ENCODE assay signal across 8 cellular contexts in the genomic region with DNA sequence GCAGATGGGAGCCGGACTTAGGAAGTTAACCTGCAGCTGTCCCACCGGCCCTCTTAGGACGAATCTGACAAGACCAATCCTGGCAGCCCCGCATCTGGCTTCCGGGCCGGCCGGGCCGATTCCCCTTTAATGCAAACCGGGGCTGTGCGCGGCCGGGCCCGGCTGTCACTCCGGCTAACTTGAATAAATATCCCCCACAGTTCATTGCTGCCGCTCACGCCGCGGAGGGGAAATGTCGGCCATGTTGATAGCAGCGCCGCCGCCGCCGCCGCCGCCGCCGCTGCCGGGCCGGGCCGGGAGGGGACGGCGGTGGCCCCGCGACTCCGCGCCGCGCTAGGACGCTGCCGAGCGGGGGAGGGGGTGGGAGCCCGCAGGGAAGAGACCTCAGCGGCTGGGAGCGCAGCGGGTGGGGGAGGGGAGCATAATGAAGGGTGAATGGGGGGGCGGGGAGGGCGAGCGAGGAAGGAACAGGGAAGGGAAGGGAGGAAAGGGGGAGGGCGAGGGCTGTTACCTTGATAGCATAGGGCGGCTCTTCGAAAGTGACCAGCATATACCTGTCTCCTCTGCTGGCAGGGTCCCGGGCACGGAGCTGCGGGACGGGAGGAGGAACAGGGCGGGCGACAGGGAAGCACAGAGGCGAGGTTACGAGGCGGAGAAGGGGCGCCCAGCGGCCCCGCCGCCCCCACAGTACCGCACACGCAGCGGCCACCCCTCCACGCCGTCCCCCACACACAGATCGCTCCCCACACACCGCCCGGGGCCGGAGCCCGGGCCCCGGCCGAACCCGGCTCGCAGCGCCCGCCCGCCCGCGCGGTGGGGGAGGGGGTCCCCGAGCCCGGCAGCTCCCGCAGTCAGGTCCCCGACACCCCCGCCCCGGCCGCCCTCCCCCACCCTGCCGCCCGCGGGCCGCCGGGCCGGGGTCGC. TPM values are rescaled to one million over a fixed set of nuclear protein-coding genes. Genes with fewer than 3 reads are reported as not detected.
DNase-seq lines count a peak whose midpoint lies in the region; ATAC-seq and TF ChIP-seq lines count a peak whose summit lies in the region.

No MANE protein-coding gene starts in this region.

- H3K23ac ChIP-seq in mesenchymal stem cell (ENCODE audit: low read length in 2 of 2): peak overlapping the region in 1 of 2 experiments; percentile 99

- peak overlapping the region; percentile 93 for H4K91ac ChIP-seq in mesenchymal stem cell (ENCODE audit: low read length)

- DNase-seq in Ammon's horn (ENCODE audit: low spot score): peak; percentile 77
- DNase-seq in NCI-H82 (lab: John Stamatoyannopoulos, UW): peak; percentile 96
- DNase-seq in activated CD8-positive, alpha-beta memory T cell treated with anti-CD3 and anti-CD28 coated beads for 24 hours: peak; percentile 91
- DNase-seq in effector memory CD4-positive, alpha-beta T cell: peak; percentile 46 to 64 (median 56)
- peak; percentile 74 for DNase-seq in mesenchymal stem cell
- DNase-seq in stimulated activated CD8-positive, alpha-beta memory T cell treated with anti-CD3 and anti-CD28 coated beads, Interleukin-12 subunit alpha, Interleukin-12 subunit beta, amount 100 ng/mL, for 24 hours (ENCODE audit: extremely low read depth): peak; percentile 57

- peak overlapping the region; percentile 94 to 99 for H3K18ac ChIP-seq in mesenchymal stem cell (ENCODE audit: low read depth in 1 of 2, low read length in 2 of 2)

- peak overlapping the region; percentile 74 for H2AFZ ChIP-seq in mesenchymal stem cell (ENCODE audit: low read depth, low read length)

- no peaks in the 10 kb centered on the region for H3K27me3 ChIP-seq in effector memory CD4-positive, alpha-beta T cell (replicated peaks; ENCODE audit: control insufficient read depth, insufficient read depth, low read length, poor library complexity, severe bottlenecking)
- H3K27me3 ChIP-seq in mesenchymal stem cell (ENCODE audit: control insufficient read depth in 1 of 2, insufficient read depth in 1 of 2, low read length in 2 of 2): no peaks in the 10 kb centered on the region

- peak overlapping the region; percentile 99 to 100 for H3K14ac ChIP-seq in mesenchymal stem cell (ENCODE audit: low read length in 2 of 2)

- H3K4ac ChIP-seq in mesenchymal stem cell (ENCODE audit: low read depth in 1 of 2, low read length in 2 of 2): peak overlapping the region; percentile 98 to 99

- peaks cover 18% of the 10 kb centered on the region for H3K4me1 ChIP-seq in effector memory CD4-positive, alpha-beta T cell (ENCODE audit: control insufficient read depth, insufficient read depth, low read length, poor library complexity, severe bottlenecking)
- H3K4me1 ChIP-seq in mesenchymal stem cell (ENCODE audit: control insufficient read depth, insufficient read depth, low read depth, low read length): no peaks in the 10 kb centered on the region

- peak overlapping the region; percentile 95 for H3K9ac ChIP-seq in mesenchymal stem cell (ENCODE audit: low read length)

- peak overlapping the region in 1 of 2 experiments; percentile 77 for H2BK12ac ChIP-seq in mesenchymal stem cell (ENCODE audit: low read length in 2 of 2)

- peak overlapping the region; percentile 53 for H2AK5ac ChIP-seq in mesenchymal stem cell (ENCODE audit: low read length, severe bottlenecking)

- H2BK120ac ChIP-seq in mesenchymal stem cell (ENCODE audit: low read depth, low read length): peak overlapping the region; percentile 100

- peak overlapping the region; percentile 88 for H2BK5ac ChIP-seq in mesenchymal stem cell (ENCODE audit: low read depth, low read length, poor library complexity, severe bottlenecking)

- peak overlapping the region; percentile 62 for H3K4me2 ChIP-seq in mesenchymal stem cell (ENCODE audit: low read length, poor library complexity, severe bottlenecking)

- H2BK15ac ChIP-seq in mesenchymal stem cell (ENCODE audit: low read depth, poor library complexity, severe bottlenecking): peak overlapping the region; percentile 87

- peak; percentile 70 for TF ChIP-seq POLR2A in GM19099 (IDR thresholded peaks at IDR 0.05; ENCODE audit: extremely low read depth, insufficient read length, low read depth)

- peak overlapping the region; percentile 93 for H4K8ac ChIP-seq in mesenchymal stem cell (ENCODE audit: low read length)

- peaks cover 5% of the 10 kb centered on the region for H3K79me1 ChIP-seq in mesenchymal stem cell (replicated peaks; ENCODE audit: low read length, poor library complexity, severe bottlenecking)

- under 1% methylated on average over 67 of the region's 99 CpGs for WGBS in mesenchymal stem cell

- H3K9me3 ChIP-seq in effector memory CD4-positive, alpha-beta T cell (ENCODE audit: control insufficient read depth, low read length): no peaks in the 10 kb centered on the region
- H3K9me3 ChIP-seq in mesenchymal stem cell (ENCODE audit: control insufficient read depth, low read length): no peaks in the 10 kb centered on the region

- peak; percentile 29 for ATAC-seq in HG03432 (IDR thresholded peaks at IDR 0.05; ENCODE audit: unreplicated experiment)

- H3K36me3 ChIP-seq in effector memory CD4-positive, alpha-beta T cell (ENCODE audit: control insufficient read depth, insufficient read depth, low read length): peaks cover 4% of the 10 kb centered on the region
- H3K36me3 ChIP-seq in mesenchymal stem cell (ENCODE audit: control insufficient read depth in 1 of 2, insufficient read depth in 2 of 2, low read depth in 1 of 2, low read length in 2 of 2): peaks cover 13 to 42% of the 10 kb centered on the region in 2 experiments

- peak overlapping the region; percentile 91 for H3K4me3 ChIP-seq in effector memory CD4-positive, alpha-beta T cell (ENCODE audit: insufficient read depth, low read depth, low read length, poor library complexity, severe bottlenecking)
- H3K4me3 ChIP-seq in mesenchymal stem cell (ENCODE audit: insufficient read depth in 1 of 2, low read depth in 1 of 2, low read length in 2 of 2): peak overlapping the region; percentile 85 to 87

- peak overlapping the region; percentile 99 for H3K27ac ChIP-seq in effector memory CD4-positive, alpha-beta T cell (ENCODE audit: insufficient read depth, low read length, poor library complexity, severe bottlenecking)
- H3K27ac ChIP-seq in mesenchymal stem cell (ENCODE audit: low read length, poor library complexity, severe bottlenecking): peak overlapping the region; percentile 93

RNA-seq across cellular contexts. Expression of a gene that starts 1.1 kb away (rescaled TPM):
- polyA plus RNA-seq in mesenchymal stem cell (2013, experiment 1 of 2): 19.8 TPM
- polyA plus RNA-seq in mesenchymal stem cell (2013, experiment 2 of 2): 21.1 TPM

Comparison
In these comparisons a context has a peak if more than half of its experiments do, and no peak if none do; other contexts are left out.
1. Peak in every context shown above with its lines: DNase-seq, ATAC-seq, H3K4me3 ChIP-seq and H3K27ac ChIP-seq.